In the genomic region with DNA sequence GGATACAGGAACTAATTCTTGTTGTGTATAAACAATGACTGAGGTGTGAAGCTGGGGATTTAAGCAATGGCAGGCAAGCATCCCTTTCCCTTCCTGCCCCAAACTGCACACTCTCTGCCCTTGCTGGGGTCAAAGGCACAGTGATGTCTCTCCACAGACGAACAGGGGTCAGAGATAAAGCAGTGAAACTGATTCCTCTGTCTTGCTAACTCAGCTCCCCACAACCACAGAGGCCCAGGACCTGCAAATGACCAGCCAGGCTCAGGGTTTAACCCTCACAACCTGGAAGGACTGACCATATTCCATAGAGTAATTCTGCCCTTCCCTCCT, we compare ENCODE assay signal across 10 cellular contexts.
A peak's percentile ranks its signal among the peaks of the same experiment; 100 is the strongest.
DNase-seq lines count a peak whose midpoint lies in the region; ATAC-seq and TF ChIP-seq lines count a peak whose summit lies in the region.
"Had no signal": no experiment of that assay in that cellular context is flagged by ENCODE, and none has a peak within 500 bp of the region (broad histone marks: within the 10 kb centered on the region; RNA-seq: fewer than 3 reads in every experiment).

No MANE protein-coding gene starts in this region.

- H4K8ac ChIP-seq in H9 (replicated peaks; ENCODE audit: insufficient read length, low read depth, low read length): no peak overlapping the region

- no peak overlapping the region for H2BK5ac ChIP-seq in H9 (ENCODE audit: insufficient read length, low read length)

- no peak overlapping the region for H3T11ph ChIP-seq in H9 (ENCODE audit: low read length)

- H3K9me3 ChIP-seq in H9 (ENCODE audit: control insufficient read depth, low read depth, low read length): no peaks in the 10 kb centered on the region
- H3K9me3 ChIP-seq in SJSA1 (replicated peaks): no peaks in the 10 kb centered on the region

- no peak overlapping the region for H3K56ac ChIP-seq in H9 (ENCODE audit: insufficient read length, low read depth, low read length)

- H3K9ac ChIP-seq in H9 (ENCODE audit: extremely low read depth, insufficient read length, low read length): no peak overlapping the region

- H3K23me2 ChIP-seq in H9 (ENCODE audit: insufficient read length, low read depth, low read length, poor library complexity, severe bottlenecking): no peaks in the 10 kb centered on the region

- no peak overlapping the region for H3K4me3 Mint-ChIP-seq in H9
- peak overlapping the region; percentile 74 to 93 (median 88) for H3K4me3 Mint-ChIP-seq in naive thymus-derived CD8-positive, alpha-beta T cell

- H3K9me3 Mint-ChIP-seq in H9: no peaks in the 10 kb centered on the region
- H3K9me3 Mint-ChIP-seq in naive thymus-derived CD8-positive, alpha-beta T cell: no peaks in the 10 kb centered on the region

- H3K79me1 ChIP-seq in H9 (ENCODE audit: insufficient read depth, low read depth, low read length, poor library complexity, severe bottlenecking): peaks cover 4% of the 10 kb centered on the region

- H4K20me1 ChIP-seq in H9 (ENCODE audit: control insufficient read depth, insufficient read depth, insufficient read length): no peaks in the 10 kb centered on the region

- WGBS in H9 (ENCODE audit: extremely low coverage, insufficient read length, low lambda C conversion rate): no CpG with 5 or more reads among the region's 1 CpG

- H2BK20ac ChIP-seq in H9 (ENCODE audit: low read depth, low read length, poor library complexity, severe bottlenecking): no peak overlapping the region

- no peaks in the 10 kb centered on the region for H3K27me3 Mint-ChIP-seq in H9 (ENCODE audit: low read depth)
- no peaks in the 10 kb centered on the region for H3K27me3 Mint-ChIP-seq in naive thymus-derived CD8-positive, alpha-beta T cell

- H2BK120ac ChIP-seq in H9 (ENCODE audit: low read depth, low read length, poor library complexity, severe bottlenecking): no peak overlapping the region

- H4K91ac ChIP-seq in H9 (ENCODE audit: insufficient read length, low read depth, low read length): no peak overlapping the region

- CTCF ChIA-PET in GM10248 (lab: Yijun Ruan, JAX): interaction anchor here (0.9 to 3.9 kb wide), 13 partner anchors 9 to 69 kb away, joined by 3 to 34 read pairs (median 6); no protein-coding TSS in a partner anchor

- H3K4me3 ChIP-seq in SJSA1 (peak overlapping the region; percentile 36), H7 (ENCODE audit: insufficient read depth, low read depth, low read length) (no peak overlapping the region)
- H3K4me3 ChIP-seq: cardiac muscle cell had no signal

- no peak overlapping the region for H4K5ac ChIP-seq in H9 (ENCODE audit: insufficient read length, low read depth, low read length)

- DNase-seq in H9: no peak
- no peak for DNase-seq in SJSA1 (ENCODE audit: low read depth in 1 of 2, low spot score in 2 of 2)
- DNase-seq in naive thymus-derived CD8-positive, alpha-beta T cell: no peak
- DNase-seq in H7: no peak
- DNase-seq in GM10248 (ENCODE audit: extremely low spot score): no peak
- DNase-seq: NCI-H2029 had no signal

- H3K4me1 ChIP-seq in H9 (ENCODE audit: insufficient read depth, low read length) (peaks cover 2% of the 10 kb centered on the region; the same call in 1 of the 2 replicates), SJSA1 (replicated peaks) (peaks cover 10% of the 10 kb centered on the region)

- no peaks in the 10 kb centered on the region; a peak in 2 of 7 replicates for H3K36me3 Mint-ChIP-seq in H9 (ENCODE audit: insufficient read depth in 1 of 3, low read depth in 3 of 3)
- peaks cover 0 to 31% (median 0%) of the 10 kb centered on the region in 3 donors for H3K36me3 Mint-ChIP-seq in naive thymus-derived CD8-positive, alpha-beta T cell

- H3K36me3 ChIP-seq in SJSA1 (no peaks in the 10 kb centered on the region), H7 (replicated peaks; ENCODE audit: control insufficient read depth, insufficient read depth, low read length) (no peaks in the 10 kb centered on the region)
- H3K36me3 ChIP-seq: cardiac muscle cell had no signal

- H3K27me3 ChIP-seq in H9 (ENCODE audit: insufficient read depth, low read length) (no peaks in the 10 kb centered on the region), SJSA1 (replicated peaks) (no peaks in the 10 kb centered on the region), H7 (ENCODE audit: control insufficient read depth, insufficient read depth, low read length) (no peaks in the 10 kb centered on the region)

- ATAC-seq in GM18517 (IDR thresholded peaks at IDR 0.05; ENCODE audit: unreplicated experiment) (peak; percentile 7), esophagus mucosa (no peak), SK-N-SH treated with all-trans-retinoic acid at 6 μM for 48 hours (no peak)
- ATAC-seq in naive thymus-derived CD8-positive, alpha-beta T cell: no peak

- no peak overlapping the region for H3K14ac ChIP-seq in H9 (ENCODE audit: insufficient read depth, low read length)

- peaks cover 4% of the 10 kb centered on the region; the same call in 1 of the 2 replicates for H3K79me2 ChIP-seq in H9 (ENCODE audit: insufficient read depth, low read length)

- H2BK12ac ChIP-seq in H9 (ENCODE audit: insufficient read length, low read depth, low read length): no peak overlapping the region

- no peak overlapping the region for H3K27ac ChIP-seq in H9 (ENCODE audit: insufficient read length, low read depth, low read length)
- H3K27ac ChIP-seq in SJSA1: no peak overlapping the region
- H3K27ac ChIP-seq: cardiac muscle cell had no signal

- no peak overlapping the region for H3K23ac ChIP-seq in H9 (ENCODE audit: insufficient read length, low read depth, low read length)

- H2AFZ ChIP-seq in H9 (ENCODE audit: low read length): no peak overlapping the region

- TF ChIP-seq CTCF in H9 (conservative IDR thresholded peaks at IDR 0.05) (no peak), GM10248 (IDR thresholded peaks at IDR 0.05; ENCODE audit: control extremely low read depth, extremely low read depth, low read depth, missing control alignments) (no peak)

- H3K4me1 Mint-ChIP-seq in H9: peaks cover 61 to 65% of the 10 kb centered on the region in 2 experiments
- peaks cover 63 to 97% (median 93%) of the 10 kb centered on the region in 4 donors for H3K4me1 Mint-ChIP-seq in naive thymus-derived CD8-positive, alpha-beta T cell

- POLR2A ChIA-PET in naive thymus-derived CD8-positive, alpha-beta T cell (lab: Charles Lee): interaction anchor here (0.6 to 15.0 kb wide), 18 partner anchors 7 to 275 kb away, joined by 3 to 200 read pairs (median 7); a partner anchor contains a TSS
- POLR2A ChIA-PET in GM10248 (lab: Yijun Ruan, JAX): no interaction called here

- H3K4ac ChIP-seq in H9 (ENCODE audit: low read depth, low read length): no peak overlapping the region

- H3K4me2 ChIP-seq in H9 (ENCODE audit: insufficient read depth, insufficient read length, low read length): no peak overlapping the region

- H2BK15ac ChIP-seq in H9 (ENCODE audit: low read depth, low read length): no peak overlapping the region

- no peak overlapping the region for H3K18ac ChIP-seq in H9 (ENCODE audit: insufficient read length, low read depth, low read length)

- peak overlapping the region; percentile 44 to 84 (median 47); a peak in 2 of 7 replicates for H3K27ac Mint-ChIP-seq in H9
- peak overlapping the region; percentile 94 to 99 (median 96) for H3K27ac Mint-ChIP-seq in naive thymus-derived CD8-positive, alpha-beta T cell

- no peak overlapping the region for H2AK5ac ChIP-seq in H9 (ENCODE audit: insufficient read length, low read length)

TF ChIP-seq in SK-N-SH treated with all-trans-retinoic acid at 6 μM for 48 hours, 23 proteins besides CTCF, POLR2A, EP300 and RAD21:
- TF ChIP-seq ARNTL (CRISPR knock-in tag; IDR thresholded peaks at IDR 0.05; ENCODE audit: borderline replicate concordance, low read depth) (no peak), PPARA (CRISPR knock-in tag; IDR thresholded peaks at IDR 0.05; ENCODE audit: borderline replicate concordance) (no peak), GLIS3 (CRISPR knock-in tag; IDR thresholded peaks at IDR 0.05) (no peak)
- TF ChIP-seq, protein P1, sequence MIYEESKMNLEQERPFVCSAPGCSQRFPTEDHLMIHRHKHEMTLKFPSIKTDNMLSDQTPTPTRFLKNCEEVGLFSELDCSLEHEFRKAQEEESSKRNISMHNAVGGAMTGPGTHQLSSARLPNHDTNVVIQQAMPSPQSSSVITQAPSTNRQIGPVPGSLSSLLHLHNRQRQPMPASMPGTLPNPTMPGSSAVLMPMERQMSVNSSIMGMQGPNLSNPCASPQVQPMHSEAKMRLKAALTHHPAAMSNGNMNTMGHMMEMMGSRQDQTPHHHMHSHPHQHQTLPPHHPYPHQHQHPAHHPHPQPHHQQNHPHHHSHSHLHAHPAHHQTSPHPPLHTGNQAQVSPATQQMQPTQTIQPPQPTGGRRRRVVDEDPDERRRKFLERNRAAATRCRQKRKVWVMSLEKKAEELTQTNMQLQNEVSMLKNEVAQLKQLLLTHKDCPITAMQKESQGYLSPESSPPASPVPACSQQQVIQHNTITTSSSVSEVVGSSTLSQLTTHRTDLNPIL (CRISPR knock-in tag; IDR thresholded peaks at IDR 0.05; ENCODE audit: low read depth): no peak

Comparison
In these comparisons a context has a peak if more than half of its experiments do, and no peak if none do; other contexts are left out.
1. H3K4me3 Mint-ChIP-seq: peak in naive thymus-derived CD8-positive, alpha-beta T cell (10 of 10); none in H9 (0 of 2).